Comparison of ENCODE assay signal across 9 cellular contexts in genomic region chr13:95226932-95227718, GRCh38.
A peak's percentile ranks its signal among the peaks of the same experiment; 100 is the strongest.
DNase-seq lines count a peak whose midpoint lies in the region; ATAC-seq and TF ChIP-seq lines count a peak whose summit lies in the region.
"Had no signal": no experiment of that assay in that cellular context is flagged by ENCODE, and none has a peak within 500 bp of the region (broad histone marks: within the 10 kb centered on the region; RNA-seq: fewer than 3 reads in every experiment).

No MANE protein-coding gene starts in this region.

- no peaks in the 10 kb centered on the region for H3K9me3 ChIP-seq in mesenchymal stem cell (ENCODE audit: control insufficient read depth, low read length)

- no peak overlapping the region for H3K4me3 ChIP-seq in NB4 (ENCODE audit: low read depth, low read length)
- H3K4me3 ChIP-seq in mesenchymal stem cell (ENCODE audit: insufficient read depth in 1 of 2, low read depth in 1 of 2, low read length in 2 of 2): no peak overlapping the region
- H3K4me3 ChIP-seq in coronary artery: no peak overlapping the region
- H3K4me3 ChIP-seq: GM23338 had no signal

- no peak overlapping the region for H2BK12ac ChIP-seq in mesenchymal stem cell (ENCODE audit: low read length in 2 of 2)

- H2BK15ac ChIP-seq in mesenchymal stem cell (ENCODE audit: low read depth, poor library complexity, severe bottlenecking): no peak overlapping the region

- H3K27me3 ChIP-seq in mesenchymal stem cell (ENCODE audit: control insufficient read depth in 1 of 2, insufficient read depth in 1 of 2, low read length in 2 of 2): no peaks in the 10 kb centered on the region

- no peak overlapping the region for H2BK5ac ChIP-seq in mesenchymal stem cell (ENCODE audit: low read depth, low read length, poor library complexity, severe bottlenecking)

- no peak overlapping the region for H2BK120ac ChIP-seq in mesenchymal stem cell (ENCODE audit: low read depth, low read length)

- H2AK5ac ChIP-seq in mesenchymal stem cell (ENCODE audit: low read length, severe bottlenecking): no peak overlapping the region

- H3K27ac ChIP-seq in mesenchymal stem cell (ENCODE audit: low read length, poor library complexity, severe bottlenecking): no peak overlapping the region
- no peak overlapping the region for H3K27ac ChIP-seq in coronary artery

- peaks cover 0 to 11% of the 10 kb centered on the region in 2 experiments for H3K36me3 ChIP-seq in mesenchymal stem cell (ENCODE audit: control insufficient read depth in 1 of 2, insufficient read depth in 2 of 2, low read depth in 1 of 2, low read length in 2 of 2)

- peaks cover 27% of the 10 kb centered on the region for H3K79me1 ChIP-seq in mesenchymal stem cell (replicated peaks; ENCODE audit: low read length, poor library complexity, severe bottlenecking)

- H3K18ac ChIP-seq in mesenchymal stem cell (ENCODE audit: low read depth in 1 of 2, low read length in 2 of 2): no peak overlapping the region

- no peak overlapping the region for H4K8ac ChIP-seq in mesenchymal stem cell (ENCODE audit: low read length)

- H3K9ac ChIP-seq in mesenchymal stem cell (ENCODE audit: low read length): no peak overlapping the region

- no peak overlapping the region for H3K14ac ChIP-seq in mesenchymal stem cell (ENCODE audit: low read length in 2 of 2)

- ATAC-seq in GM18519 (IDR thresholded peaks at IDR 0.05; ENCODE audit: low FRiP score, unreplicated experiment): peak; percentile 93
- peak; percentile 84 for ATAC-seq in HG02642 (IDR thresholded peaks at IDR 0.05; ENCODE audit: poor library complexity, unreplicated experiment)
- ATAC-seq: GM23338 had no signal

- no peak overlapping the region for H3K4me2 ChIP-seq in mesenchymal stem cell (ENCODE audit: low read length, poor library complexity, severe bottlenecking)
- H3K4me2 ChIP-seq: GM23338 had no signal

- TF ChIP-seq CTCF in NB4 (IDR thresholded peaks at IDR 0.05; ENCODE audit: low read depth, low read length) (no peak), coronary artery (IDR thresholded peaks at IDR 0.05) (no peak)

- H3K4ac ChIP-seq in mesenchymal stem cell (ENCODE audit: low read depth in 1 of 2, low read length in 2 of 2): no peak overlapping the region

- no peak overlapping the region for H2AFZ ChIP-seq in mesenchymal stem cell (ENCODE audit: low read depth, low read length)
- H2AFZ ChIP-seq: GM23338 had no signal

- WGBS in mesenchymal stem cell: 72% methylated on average over 2 of the region's 4 CpGs

- peaks cover 6% of the 10 kb centered on the region for H3K4me1 ChIP-seq in mesenchymal stem cell (ENCODE audit: control insufficient read depth, insufficient read depth, low read depth, low read length)

- DNase-seq in NB4 (ENCODE audit: low read depth): peak; percentile 47
- DNase-seq in mesenchymal stem cell: peak; percentile 31
- no peak for DNase-seq in C1 segment of cervical spinal cord (lab: John Stamatoyannopoulos, UW)
- no peak for DNase-seq in UCSD-AML1 (lab: John Stamatoyannopoulos, UW; ENCODE audit: unreplicated experiment)
- no peak for DNase-seq in coronary artery (ENCODE audit: low spot score)
- DNase-seq in activated CD8-positive, alpha-beta memory T cell treated with anti-CD3 and anti-CD28 coated beads for 24 hours: no peak

- no peak overlapping the region for H4K91ac ChIP-seq in mesenchymal stem cell (ENCODE audit: low read length)

- no peak for TF ChIP-seq POLR2A in NB4 (IDR thresholded peaks at IDR 0.05; ENCODE audit: extremely low read depth, insufficient read length)

- H3K23ac ChIP-seq in mesenchymal stem cell (ENCODE audit: low read length in 2 of 2): no peak overlapping the region

Comparison
In these comparisons a context has a peak if more than half of its experiments do, and no peak if none do; other contexts are left out.
1. DNase-seq: peak in NB4 (single experiment) and mesenchymal stem cell (single experiment); none in C1 segment of cervical spinal cord (0 of 14), UCSD-AML1 (single experiment), coronary artery (single experiment) and activated CD8-positive, alpha-beta memory T cell treated with anti-CD3 and anti-CD28 coated beads for 24 hours (single experiment).